Comparison of ENCODE assay signal across 8 cellular contexts in genomic region chr10:73781548-73781878, GRCh38. TPM values are rescaled to one million over a fixed set of nuclear protein-coding genes. Genes with fewer than 3 reads are reported as not detected.
A peak's percentile ranks its signal among the peaks of the same experiment; 100 is the strongest.
DNase-seq lines count a peak whose midpoint lies in the region; ATAC-seq, FAIRE-seq and TF ChIP-seq lines count a peak whose summit lies in the region.

No MANE protein-coding gene starts in this region.

- no peak for TF ChIP-seq EP300 in K562 (IDR thresholded peaks at IDR 0.05; ENCODE audit: low read length)

- TF ChIP-seq RAD21 in K562 (CRISPR knock-in tag; conservative IDR thresholded peaks at IDR 0.05 in 1 of 2, IDR thresholded peaks at IDR 0.05 in 1 of 2) = no peak

- TF ChIP-seq POLR2A in K562 (conservative IDR thresholded peaks at IDR 0.05) = no peak

- peaks cover 88% of the 10 kb centered on the region for H3K79me2 ChIP-seq in K562 (ENCODE audit: control insufficient read depth, insufficient read depth, low read length)

- intact Hi-C loops in left ventricle myocardium inferior (cut with micrococcal nuclease) (no loop called here), cardiac septum (cut with DNase I) (loop anchor here (5.0 kb wide), 1 partner anchor 34 kb away; no protein-coding TSS in a partner anchor), K562 (cut with micrococcal nuclease) (loop anchor here (10.0 kb wide), 1 partner anchor 323 kb away; no protein-coding TSS in a partner anchor)

- H4K20me1 ChIP-seq in K562 (replicated peaks; ENCODE audit: control insufficient read depth, insufficient read depth, low read length) = no peaks in the 10 kb centered on the region; the same call in 1 of the 2 replicates

- H3K4me1 ChIP-seq in left ventricle myocardium inferior (peaks cover 63% of the 10 kb centered on the region), K562 (replicated peaks in 1 of 2; ENCODE audit: control insufficient read depth in 2 of 2, insufficient read depth in 2 of 2, low read length in 2 of 2) (peaks cover 14 to 30% of the 10 kb centered on the region in 2 experiments), mononuclear cell (ENCODE audit: insufficient read depth, low read length) (peaks cover 53% of the 10 kb centered on the region)

- peak overlapping the region; percentile 95 to 96 for H3K9ac ChIP-seq in K562 (ENCODE audit: insufficient read depth in 1 of 2, low read depth in 2 of 2, low read length in 2 of 2)

- H3K4me2 ChIP-seq in K562 (ENCODE audit: insufficient read depth, low read length) = peak overlapping the region; percentile 96

- H3K4me3 ChIP-seq in left ventricle myocardium inferior (peak overlapping the region; percentile 90), K562 (peak overlapping the region; percentile 81), mononuclear cell (ENCODE audit: low read length) (peak overlapping the region; percentile 78)

- peak overlapping the region; percentile 95 for H3K27ac ChIP-seq in left ventricle myocardium inferior (replicated peaks)
- H3K27ac ChIP-seq in K562 (ENCODE audit: extremely low read depth, low read depth, low read length) = peak overlapping the region; percentile 92

- no peak for FAIRE-seq in K562 (lab: Jason Lieb, UNC)

- H3K27me3 ChIP-seq in left ventricle myocardium inferior (ENCODE audit: low read depth) (no peaks in the 10 kb centered on the region), K562 (ENCODE audit: control insufficient read depth in 2 of 2, insufficient read depth in 2 of 2, low read length in 2 of 2) (no peaks in the 10 kb centered on the region), mononuclear cell (ENCODE audit: insufficient read depth, low read length) (no peaks in the 10 kb centered on the region)

- DNase-seq in left ventricle myocardium inferior = no peak
- no peak for DNase-seq in cardiac septum (ENCODE audit: low spot score)
- no peak for DNase-seq in K562 (ENCODE audit: extremely low read depth in 1 of 4, low spot score in 3 of 4)
- no peak for DNase-seq in DMS 273 treated with DMSO at 0.1 percent for 48 hours (lab: John Stamatoyannopoulos, UW)
- no peak for DNase-seq in NCI-H1694 (lab: John Stamatoyannopoulos, UW)

- peaks cover 35% of the 10 kb centered on the region for H3K36me3 ChIP-seq in left ventricle myocardium inferior
- H3K36me3 ChIP-seq in K562 (ENCODE audit: control insufficient read depth, insufficient read depth, low read length) = peaks cover 44% of the 10 kb centered on the region

- peak overlapping the region; percentile 94 for H2AFZ ChIP-seq in K562 (ENCODE audit: low read depth, low read length)

- H3K9me1 ChIP-seq in K562 (ENCODE audit: control insufficient read depth, insufficient read depth, low read length) = no peaks in the 10 kb centered on the region

- ATAC-seq in K562 (peak; percentile 24), GM21619 (IDR thresholded peaks at IDR 0.05; ENCODE audit: unreplicated experiment) (no peak), esophagus mucosa (no peak)

- no TSS peak for BruUV-seq in K562 (replicated peaks; lab: Mats Ljungman, UMichigan)

- TF ChIP-seq CTCF in left ventricle myocardium inferior (IDR thresholded peaks at IDR 0.05; ENCODE audit: borderline replicate concordance) = no peak
- no peak for TF ChIP-seq CTCF in K562 (IDR thresholded peaks at IDR 0.05 in 2 of 3, conservative IDR thresholded peaks at IDR 0.05 in 1 of 3; ENCODE audit: insufficient read depth in 2 of 3, low read depth in 1 of 3, low read length in 3 of 3)

- 1% methylated on average over 14 of the region's 14 CpGs for WGBS in K562 (ENCODE audit: insufficient coverage, low coverage, missing lambda C conversion rate)

- CTCF ChIA-PET in K562 (lab: Yijun Ruan, JAX; ENCODE audit: low intra/inter-chr PET ratio) = no interaction called here

- H3K9me3 ChIP-seq in left ventricle myocardium inferior (replicated peaks) (no peaks in the 10 kb centered on the region), K562 (replicated peaks; ENCODE audit: control insufficient read depth, insufficient read depth, low read depth, low read length) (no peaks in the 10 kb centered on the region), mononuclear cell (ENCODE audit: low read depth, low read length) (no peaks in the 10 kb centered on the region)

- in situ Hi-C loops in K562 (cut with MboI) = no loop called here

- POLR2A ChIA-PET in K562 (lab: Yijun Ruan, JAX) = interaction anchor here (0.6 to 6.2 kb wide), 18 partner anchors 10 to 340 kb away, joined by 3 to 113 read pairs (median 4); a partner anchor contains a TSS

RNA-seq across cellular contexts. Expression of gene CHCHD1, which starts 0.3 kb away (rescaled TPM):
- total RNA-seq in left ventricle myocardium inferior (27.4 TPM), cardiac septum (19.5 TPM), K562 (2014; rRNA removed) (82.9 and 130 TPM in 2 replicates), K562 (2014; rRNA removed; fragmentation: Illumina TruSeq; extraction: Trizol) (68.2 and 79.6 TPM in 2 replicates), K562 (2015; rRNA removed; fragmentation: Illumina TruSeq; extraction: Trizol) (69.6 and 83.4 TPM in 2 replicates), K562 (2021) (52.9 and 54.9 TPM in 2 replicates), mononuclear cell (4.7 TPM), esophagus mucosa (23.5 TPM)
- total RNA-seq in K562 (2011; cell fraction: chromatin; rRNA removed; ENCODE audit: low replicate concordance) = 21.6 and 37.5 TPM in 2 replicates
- 20.1 and 25.8 TPM in 2 replicates for total RNA-seq in K562 (2011; cell fraction: nucleolus; rRNA removed)
- total RNA-seq in K562 (2011; cell fraction: nucleoplasm; rRNA removed) = 37.9 and 46.2 TPM in 2 replicates
- polyA plus RNA-seq in K562 (2011; rRNA removed) (84.9 and 110 TPM in 2 replicates), K562 (2014; fragmentation: Illumina TruSeq; extraction: Trizol) (59.5 and 75.0 TPM in 2 replicates), K562 (2014; fragmentation: Nextera tagmentation; extraction: Ambion mirVana) (100 to 1,000 TPM in 1 of 2 experiments, 10 to 100 TPM in 1; 89.7 to 114 TPM), K562 (2014; rRNA removed) (126 and 135 TPM in 2 replicates)
- 54.8 and 55.0 TPM in 2 replicates for polyA plus RNA-seq in K562 (2011; cell fraction: cytosol; rRNA removed)
- 33.4 and 48.1 TPM in 2 replicates for polyA plus RNA-seq in K562 (2011; cell fraction: nucleus; rRNA removed)
- 70.3 and 131 TPM in 2 replicates for polyA plus RNA-seq in K562 (2012)
- 21.0 and 21.1 TPM in 2 replicates for polyA minus RNA-seq in K562 (2011; rRNA and poly(A)+ RNA removed)
- polyA minus RNA-seq in K562 (2011; cell fraction: cytosol; rRNA and poly(A)+ RNA removed) = 11.0 and 14.1 TPM in 2 replicates
- polyA minus RNA-seq in K562 (2011; cell fraction: nucleus; rRNA and poly(A)+ RNA removed) = 11.0 and 27.2 TPM in 2 replicates

RNA-seq across cellular contexts. Expression of gene ZSWIM8, which starts 3.9 kb away (rescaled TPM):
- 46.2 TPM for total RNA-seq in left ventricle myocardium inferior
- total RNA-seq in cardiac septum = 57.1 TPM
- 202 and 543 TPM in 2 replicates for total RNA-seq in K562 (2011; cell fraction: chromatin; rRNA removed; ENCODE audit: low replicate concordance)
- total RNA-seq in K562 (2011; cell fraction: nucleolus; rRNA removed) = 249 and 295 TPM in 2 replicates
- total RNA-seq in K562 (2011; cell fraction: nucleoplasm; rRNA removed) = 177 and 202 TPM in 2 replicates
- 21.9 and 34.2 TPM in 2 replicates for total RNA-seq in K562 (2014; rRNA removed)
- 14.9 and 15.0 TPM in 2 replicates for total RNA-seq in K562 (2014; rRNA removed; fragmentation: Illumina TruSeq; extraction: Trizol)
- 26.7 and 30.0 TPM in 2 replicates for total RNA-seq in K562 (2015; rRNA removed; fragmentation: Illumina TruSeq; extraction: Trizol)
- 43.4 and 45.6 TPM in 2 replicates for total RNA-seq in K562 (2021)
- polyA plus RNA-seq in K562 (2011; rRNA removed) = 35.1 and 76.4 TPM in 2 replicates
- polyA plus RNA-seq in K562 (2011; cell fraction: cytosol; rRNA removed) = 51.3 and 87.4 TPM in 2 replicates
- polyA plus RNA-seq in K562 (2011; cell fraction: nucleus; rRNA removed) = 367 and 476 TPM in 2 replicates
- polyA plus RNA-seq in K562 (2012) = 41.4 and 84.7 TPM in 2 replicates
- polyA plus RNA-seq in K562 (2014; fragmentation: Illumina TruSeq; extraction: Trizol) = 40.7 and 51.3 TPM in 2 replicates
- polyA plus RNA-seq in K562 (2014; fragmentation: Nextera tagmentation; extraction: Ambion mirVana) = 1 to 10 TPM; 5.6 to 6.2 TPM
- 38.4 and 47.8 TPM in 2 replicates for polyA plus RNA-seq in K562 (2014; rRNA removed)
- 34.3 and 47.0 TPM in 2 replicates for polyA minus RNA-seq in K562 (2011; rRNA and poly(A)+ RNA removed)
- 38.9 and 42.1 TPM in 2 replicates for polyA minus RNA-seq in K562 (2011; cell fraction: cytosol; rRNA and poly(A)+ RNA removed)
- 56.4 and 72.0 TPM in 2 replicates for polyA minus RNA-seq in K562 (2011; cell fraction: nucleus; rRNA and poly(A)+ RNA removed)
- 30.7 TPM for total RNA-seq in mononuclear cell
- total RNA-seq in esophagus mucosa = 71.7 TPM

RNA-seq across cellular contexts. Expression of gene NDST2, which starts 29.9 kb away (rescaled TPM):
- 11.2 TPM for total RNA-seq in left ventricle myocardium inferior
- total RNA-seq in cardiac septum = 16.0 TPM
- 130 and 235 TPM in 2 replicates for total RNA-seq in K562 (2011; cell fraction: chromatin; rRNA removed; ENCODE audit: low replicate concordance)
- total RNA-seq in K562 (2011; cell fraction: nucleolus; rRNA removed) = 102 and 121 TPM in 2 replicates
- total RNA-seq in K562 (2011; cell fraction: nucleoplasm; rRNA removed) = 108 and 109 TPM in 2 replicates
- 27.2 and 32.1 TPM in 2 replicates for total RNA-seq in K562 (2014; rRNA removed)
- 12.5 and 14.7 TPM in 2 replicates for total RNA-seq in K562 (2014; rRNA removed; fragmentation: Illumina TruSeq; extraction: Trizol)
- total RNA-seq in K562 (2015; rRNA removed; fragmentation: Illumina TruSeq; extraction: Trizol) = 18.2 and 19.6 TPM in 2 replicates
- total RNA-seq in K562 (2021) = 33.9 and 35.7 TPM in 2 replicates
- 23.8 and 31.6 TPM in 2 replicates for polyA plus RNA-seq in K562 (2011; rRNA removed)
- 23.7 and 30.6 TPM in 2 replicates for polyA plus RNA-seq in K562 (2011; cell fraction: cytosol; rRNA removed)
- 99.8 and 108 TPM in 2 replicates for polyA plus RNA-seq in K562 (2011; cell fraction: nucleus; rRNA removed)
- polyA plus RNA-seq in K562 (2012) = 42.1 and 123 TPM in 2 replicates
- polyA plus RNA-seq in K562 (2014; fragmentation: Illumina TruSeq; extraction: Trizol) = 22.6 TPM in 2 replicates
- 1 to 10 TPM; 4.7 to 6.3 TPM for polyA plus RNA-seq in K562 (2014; fragmentation: Nextera tagmentation; extraction: Ambion mirVana)
- polyA plus RNA-seq in K562 (2014; rRNA removed) = 30.5 and 31.4 TPM in 2 replicates
- polyA minus RNA-seq in K562 (2011; rRNA and poly(A)+ RNA removed) = 22.0 and 23.5 TPM in 2 replicates
- polyA minus RNA-seq in K562 (2011; cell fraction: cytosol; rRNA and poly(A)+ RNA removed) = 12.5 and 14.2 TPM in 2 replicates
- 44.3 and 53.9 TPM in 2 replicates for polyA minus RNA-seq in K562 (2011; cell fraction: nucleus; rRNA and poly(A)+ RNA removed)
- total RNA-seq in mononuclear cell = 66.9 TPM
- 15.9 TPM for total RNA-seq in esophagus mucosa

RNA-seq across cellular contexts. Expression of gene SEC24C, which starts 37.3 kb away (rescaled TPM):
- total RNA-seq in left ventricle myocardium inferior (42.2 TPM), cardiac septum (55.1 TPM), K562 (2014; rRNA removed) (70.5 and 99.4 TPM in 2 replicates), K562 (2014; rRNA removed; fragmentation: Illumina TruSeq; extraction: Trizol) (48.6 and 48.7 TPM in 2 replicates), K562 (2015; rRNA removed; fragmentation: Illumina TruSeq; extraction: Trizol) (55.5 and 59.4 TPM in 2 replicates), K562 (2021) (103 and 115 TPM in 2 replicates), mononuclear cell (25.3 TPM), esophagus mucosa (53.1 TPM)
- total RNA-seq in K562 (2011; cell fraction: chromatin; rRNA removed; ENCODE audit: low replicate concordance) = 185 and 253 TPM in 2 replicates
- total RNA-seq in K562 (2011; cell fraction: nucleolus; rRNA removed) = 121 and 131 TPM in 2 replicates
- total RNA-seq in K562 (2011; cell fraction: nucleoplasm; rRNA removed) = 132 and 136 TPM in 2 replicates
- polyA plus RNA-seq in K562 (2011; rRNA removed) (97.4 and 150 TPM in 2 replicates), K562 (2014; fragmentation: Illumina TruSeq; extraction: Trizol) (108 and 110 TPM in 2 replicates), K562 (2014; fragmentation: Nextera tagmentation; extraction: Ambion mirVana) (10 to 100 TPM; 19.0 to 88.4 TPM), K562 (2014; rRNA removed) (64.7 and 68.8 TPM in 2 replicates)
- 116 and 140 TPM in 2 replicates for polyA plus RNA-seq in K562 (2011; cell fraction: cytosol; rRNA removed)
- 227 TPM in 2 replicates for polyA plus RNA-seq in K562 (2011; cell fraction: nucleus; rRNA removed)
- 94.4 and 137 TPM in 2 replicates for polyA plus RNA-seq in K562 (2012)
- polyA minus RNA-seq in K562 (2011; rRNA and poly(A)+ RNA removed) = 164 and 184 TPM in 2 replicates
- 98.3 and 102 TPM in 2 replicates for polyA minus RNA-seq in K562 (2011; cell fraction: cytosol; rRNA and poly(A)+ RNA removed)
- polyA minus RNA-seq in K562 (2011; cell fraction: nucleus; rRNA and poly(A)+ RNA removed) = 40.7 and 54.6 TPM in 2 replicates
